Comparison of ENCODE assay signal across 12 cellular contexts in genomic region chr21:26840206-26840605, GRCh38. TPM values are rescaled to one million over a fixed set of nuclear protein-coding genes. Genes with fewer than 3 reads are reported as not detected.
A peak's percentile ranks its signal among the peaks of the same experiment; 100 is the strongest.
DNase-seq lines count a peak whose midpoint lies in the region; ATAC-seq and TF ChIP-seq lines count a peak whose summit lies in the region.
"Had no signal": no experiment of that assay in that cellular context is flagged by ENCODE, and none has a peak within 500 bp of the region (broad histone marks: within the 10 kb centered on the region; RNA-seq: fewer than 3 reads in every experiment).

No MANE protein-coding gene starts in this region.

- intact Hi-C loops in sciatic nerve (cut with DNase I): no loop called here

- ATAC-seq in stimulated activated naive CD8-positive, alpha-beta T cell treated with anti-CD3 and anti-CD28 coated beads, Interleukin-15, Interleukin-2, amounts not matched to agents 100 U/mL and 50 U/mL, for 24 hours: peak; percentile 44
- ATAC-seq in stimulated activated naive CD8-positive, alpha-beta T cell treated with anti-CD3 and anti-CD28 coated beads, Interleukin-15, amount 100 ng/mL, for 72 hours: no peak
- ATAC-seq in effector memory CD8-positive, alpha-beta T cell (replicated peaks): peak; percentile 68
- no peak for ATAC-seq in sciatic nerve
- no peak for ATAC-seq in GM21529 (IDR thresholded peaks at IDR 0.05; ENCODE audit: unreplicated experiment)

- no peaks in the 10 kb centered on the region for H3K9me3 Mint-ChIP-seq in stimulated activated naive CD8-positive, alpha-beta T cell treated with anti-CD3 and anti-CD28 coated beads, Interleukin-15, amount 100 ng/mL, for 72 hours
- H3K9me3 Mint-ChIP-seq in effector memory CD8-positive, alpha-beta T cell: no peaks in the 10 kb centered on the region
- H3K9me3 Mint-ChIP-seq in nephron: no peaks in the 10 kb centered on the region

- peaks cover 34% of the 10 kb centered on the region for H3K4me1 Mint-ChIP-seq in stimulated activated naive CD8-positive, alpha-beta T cell treated with anti-CD3 and anti-CD28 coated beads, Interleukin-15, amount 100 ng/mL, for 72 hours
- H3K4me1 Mint-ChIP-seq in effector memory CD8-positive, alpha-beta T cell (ENCODE audit: low read depth in 2 of 2): peaks cover 3 to 12% of the 10 kb centered on the region in 2 donors
- H3K4me1 Mint-ChIP-seq in nephron: peaks cover 51% of the 10 kb centered on the region

- DNase-seq in stimulated activated naive CD8-positive, alpha-beta T cell treated with anti-CD3 and anti-CD28 coated beads, Interleukin-15, Interleukin-2, amounts not matched to agents 100 U/mL and 50 U/mL, for 24 hours: peak; percentile 16
- DNase-seq in stimulated activated naive CD8-positive, alpha-beta T cell treated with anti-CD3 and anti-CD28 coated beads, Interleukin-15, amount 100 ng/mL, for 72 hours: no peak
- DNase-seq in effector memory CD8-positive, alpha-beta T cell: peak in 1 of 3 experiments; percentile 14
- DNase-seq in sciatic nerve (ENCODE audit: low spot score): no peak
- no peak for DNase-seq in NCI-H748 treated with DMSO at 0.1 percent for 48 hours (lab: John Stamatoyannopoulos, UW)
- DNase-seq in NCI-H526 treated with DMSO at 0.1 percent for 48 hours (lab: John Stamatoyannopoulos, UW): no peak
- DNase-seq: activated effector memory CD4-positive, alpha-beta T cell treated with Interleukin-2 at 50 U/mL for 16 hours; H7; Karpas-422 had no signal

- H3K27ac Mint-ChIP-seq in stimulated activated naive CD8-positive, alpha-beta T cell treated with anti-CD3 and anti-CD28 coated beads, Interleukin-15, amount 100 ng/mL, for 72 hours: peak overlapping the region in 1 of 2 donors; percentile 31
- H3K27ac Mint-ChIP-seq in effector memory CD8-positive, alpha-beta T cell: peak overlapping the region in 1 of 2 donors; percentile 32
- peak overlapping the region in 2 of 3 experiments; percentile 15 to 57 for H3K27ac Mint-ChIP-seq in nephron
- H3K27ac Mint-ChIP-seq: CD4-positive, alpha-beta T cell had no signal

- no peak overlapping the region for H3K4me3 Mint-ChIP-seq in stimulated activated naive CD8-positive, alpha-beta T cell treated with anti-CD3 and anti-CD28 coated beads, Interleukin-15, amount 100 ng/mL, for 72 hours
- H3K4me3 Mint-ChIP-seq in effector memory CD8-positive, alpha-beta T cell: peak overlapping the region; percentile 56 to 59
- H3K4me3 Mint-ChIP-seq in nephron: peak overlapping the region; percentile 72 to 86 (median 84)
- H3K4me3 Mint-ChIP-seq: CD4-positive, alpha-beta T cell had no signal

- TF ChIP-seq CTCF in nephron (IDR thresholded peaks at IDR 0.05; ENCODE audit: unreplicated experiment in 3 of 3): no peak

- H3K27me3 Mint-ChIP-seq in stimulated activated naive CD8-positive, alpha-beta T cell treated with anti-CD3 and anti-CD28 coated beads, Interleukin-15, amount 100 ng/mL, for 72 hours: peaks cover 76% of the 10 kb centered on the region
- H3K27me3 Mint-ChIP-seq in effector memory CD8-positive, alpha-beta T cell: peaks cover 29 to 58% of the 10 kb centered on the region in 2 donors
- H3K27me3 Mint-ChIP-seq in nephron (ENCODE audit: low read depth): no peaks in the 10 kb centered on the region

- peaks cover 9% of the 10 kb centered on the region for H3K36me3 Mint-ChIP-seq in effector memory CD8-positive, alpha-beta T cell (ENCODE audit: insufficient read depth)
- H3K36me3 Mint-ChIP-seq in nephron (ENCODE audit: low read depth): peaks cover 73% of the 10 kb centered on the region

RNA-seq across cellular contexts. Expression of gene ADAMTS1, which starts 5.0 kb away (rescaled TPM):
- 128 TPM for total RNA-seq in sciatic nerve

Comparison
In these comparisons a context has a peak if more than half of its experiments do, and no peak if none do; other contexts are left out.
1. ATAC-seq: peak in stimulated activated naive CD8-positive, alpha-beta T cell treated with anti-CD3 and anti-CD28 coated beads, Interleukin-15, Interleukin-2, amounts not matched to agents 100 U/mL and 50 U/mL, for 24 hours (single experiment) and effector memory CD8-positive, alpha-beta T cell (single experiment); none in stimulated activated naive CD8-positive, alpha-beta T cell treated with anti-CD3 and anti-CD28 coated beads, Interleukin-15, amount 100 ng/mL, for 72 hours (single experiment), sciatic nerve (single experiment) and GM21529 (single experiment).
2. H3K4me3 Mint-ChIP-seq: peak in effector memory CD8-positive, alpha-beta T cell (2 of 2) and nephron (3 of 3); none in stimulated activated naive CD8-positive, alpha-beta T cell treated with anti-CD3 and anti-CD28 coated beads, Interleukin-15, amount 100 ng/mL, for 72 hours (0 of 2).